Comparison of ENCODE assay signal across 8 cellular contexts in genomic region chr18:58135806-58136331, GRCh38.
DNase-seq lines count a peak whose midpoint lies in the region; ATAC-seq lines count a peak whose summit lies in the region.

No MANE protein-coding gene starts in this region.

- peak; percentile 82 for ATAC-seq in HG02943 (IDR thresholded peaks at IDR 0.05; ENCODE audit: low read depth, unreplicated experiment)

- DNase-seq in activated gamma-delta T cell treated with Interleukin-2 at 50 U/mL for 16 hours (peak; percentile 44), activated gamma-delta T cell (lab: John Stamatoyannopoulos, UW) (no peak), NCI-H2196 (lab: John Stamatoyannopoulos, UW; ENCODE audit: unreplicated experiment) (peak; percentile 47), dermis microvascular lymphatic vessel endothelial cell (ENCODE audit: low read depth in 2 of 2) (peak; percentile 39 to 70), lung microvascular endothelial cell (ENCODE audit: low read depth in 2 of 2) (peak; percentile 70 to 71)
- DNase-seq in activated CD4-positive, CD25-positive, alpha-beta regulatory T cell (lab: John Stamatoyannopoulos, UW) = peak in 3 of 4 experiments; percentile 2 to 13 (median 7)
- DNase-seq in stimulated activated CD8-positive, alpha-beta memory T cell treated with anti-CD3 and anti-CD28 coated beads, Interleukin-4, amount 100 ng/mL, for 48 hours = peak; percentile 68
